ENCODE assay signal across 20 cellular contexts in the genomic region with DNA sequence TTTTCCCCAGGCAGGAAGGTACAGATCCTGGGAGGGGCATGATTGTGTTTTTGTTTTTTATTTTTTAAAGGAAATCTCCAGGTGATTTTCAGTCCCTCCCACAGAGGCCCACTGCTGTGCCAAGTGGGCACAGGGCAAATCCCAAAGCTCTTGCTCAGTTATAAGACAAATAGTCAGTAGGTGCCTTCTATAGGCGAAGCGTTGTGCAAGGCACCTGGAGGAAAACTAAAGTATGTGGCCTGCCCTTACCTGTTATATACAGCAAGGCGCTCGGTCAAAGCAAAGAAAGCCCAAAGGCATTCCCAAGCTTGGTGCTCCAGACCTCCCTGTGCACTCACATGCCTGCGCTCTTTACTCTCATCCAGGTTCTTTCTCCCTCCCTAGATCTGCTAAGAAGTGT.
A peak's percentile ranks its signal among the peaks of the same experiment; 100 is the strongest.
DNase-seq lines count a peak whose midpoint lies in the region; ATAC-seq, FAIRE-seq and TF ChIP-seq lines count a peak whose summit lies in the region.
"Had no signal": no experiment of that assay in that cellular context is flagged by ENCODE, and none has a peak within 500 bp of the region (broad histone marks: within the 10 kb centered on the region; RNA-seq: fewer than 3 reads in every experiment).

No MANE protein-coding gene starts in this region.

- H3K79me2 ChIP-seq in GM23338 (replicated peaks; ENCODE audit: insufficient read depth) = no peaks in the 10 kb centered on the region

- H3K27me3 ChIP-seq in GM23338 (ENCODE audit: insufficient read depth) (no peaks in the 10 kb centered on the region), foreskin keratinocyte (no peaks in the 10 kb centered on the region)

- peaks cover 4% of the 10 kb centered on the region for H3K27me3 Mint-ChIP-seq in GM23338 (ENCODE audit: insufficient read depth, low read depth, poor library complexity)
- H3K27me3 Mint-ChIP-seq: CD4-positive, alpha-beta T cell had no signal

- H2AFZ ChIP-seq in GM23338 = peak overlapping the region; percentile 76; the same call in 1 of the 2 replicates

- ATAC-seq in GM23338 (no peak), foreskin keratinocyte (peak; percentile 54), GM18858 (IDR thresholded peaks at IDR 0.05; ENCODE audit: unreplicated experiment) (no peak)
- ATAC-seq: A549 had no signal

- H3K4me2 ChIP-seq in GM23338 = no peak overlapping the region
- H3K4me2 ChIP-seq: A549 had no signal

- H3K4me3 Mint-ChIP-seq in GM23338 = no peak overlapping the region
- H3K4me3 Mint-ChIP-seq: CD4-positive, alpha-beta T cell; H9 had no signal

- peaks cover 8% of the 10 kb centered on the region; the same call in 1 of the 2 replicates for H3K9me2 ChIP-seq in GM23338 (ENCODE audit: insufficient read depth)

- H3K4me3 ChIP-seq in GM23338 (no peak overlapping the region), epithelial cell of esophagus (ENCODE audit: low read length) (no peak overlapping the region)
- H3K4me3 ChIP-seq: A549 had no signal

- H3K9me3 Mint-ChIP-seq in GM23338 = no peaks in the 10 kb centered on the region
- H3K9me3 Mint-ChIP-seq: CD4-positive, alpha-beta T cell had no signal

- no peaks in the 10 kb centered on the region for H3K36me3 ChIP-seq in GM23338 (ENCODE audit: insufficient read depth)

- no peaks in the 10 kb centered on the region for H3F3A ChIP-seq in GM23338 (replicated peaks; ENCODE audit: low read depth)

- H3K27ac Mint-ChIP-seq in GM23338 = no peak overlapping the region
- H3K27ac Mint-ChIP-seq: CD4-positive, alpha-beta T cell; H9 had no signal

- FAIRE-seq in RCC 7860 (lab: Jason Lieb, UNC) = no peak
- FAIRE-seq: A549, D721Med, G401.6, GM12891, GM18507, H1, HTR-8/SVneo had no signal

- H3K27ac ChIP-seq in GM23338 (ENCODE audit: low read depth) (no peak overlapping the region), foreskin keratinocyte (no peak overlapping the region)
- H3K27ac ChIP-seq: 22Rv1, C4-2B had no signal

- H4K20me1 ChIP-seq in GM23338 (replicated peaks; ENCODE audit: insufficient read depth) = no peaks in the 10 kb centered on the region

- H3K4me1 ChIP-seq in GM23338 (ENCODE audit: insufficient read depth) = no peaks in the 10 kb centered on the region
- peaks cover 13% of the 10 kb centered on the region for H3K4me1 ChIP-seq in foreskin keratinocyte
- H3K4me1 ChIP-seq: Caco-2 had no signal

- DNase-seq in GM23338 (ENCODE audit: low spot score) = no peak
- peak; percentile 94 for DNase-seq in epithelial cell of esophagus (ENCODE audit: low read depth)
- peak; percentile 87 to 93 for DNase-seq in foreskin keratinocyte
- peak; percentile 22 for DNase-seq in mesenteric fat pad (ENCODE audit: low spot score)
- DNase-seq in RCC 7860 (ENCODE audit: low spot score) = no peak
- DNase-seq in stimulated activated naive CD4-positive, alpha-beta T cell (lab: John Stamatoyannopoulos, UW) = no peak
- DNase-seq: AML-193; Caco-2; CD4-positive, alpha-beta T cell; H9 had no signal

- no peaks in the 10 kb centered on the region for H3K4me1 Mint-ChIP-seq in GM23338
- H3K4me1 Mint-ChIP-seq: H9 had no signal

- no peak for TF ChIP-seq CTCF in GM23338 (conservative IDR thresholded peaks at IDR 0.05; ENCODE audit: low read depth in 2 of 2)
- TF ChIP-seq CTCF in epithelial cell of esophagus (IDR thresholded peaks at IDR 0.05; ENCODE audit: insufficient read depth, low read depth, low read length, missing control alignments) = no peak
- TF ChIP-seq CTCF in foreskin keratinocyte (conservative IDR thresholded peaks at IDR 0.05) = no peak

- no peaks in the 10 kb centered on the region for H3K36me3 Mint-ChIP-seq in GM23338 (ENCODE audit: low read depth)

TF ChIP-seq in GM23338, 12 proteins besides CTCF, POLR2A, EP300 and RAD21:
- TF ChIP-seq JUNB (IDR thresholded peaks at IDR 0.05; ENCODE audit: unreplicated experiment) (no peak), NANOG (IDR thresholded peaks at IDR 0.05; ENCODE audit: borderline replicate concordance) (no peak), POLR2AphosphoS5 (IDR thresholded peaks at IDR 0.05; ENCODE audit: low read depth) (no peak), EZH2phosphoT487 (IDR thresholded peaks at IDR 0.05; ENCODE audit: unreplicated experiment) (no peak), ZNF114 (CRISPR knock-in tag; IDR thresholded peaks at IDR 0.05) (no peak)

Comparison
In these comparisons a context has a peak if more than half of its experiments do, and no peak if none do; other contexts are left out.
1. DNase-seq: peak in epithelial cell of esophagus (single experiment), foreskin keratinocyte (2 of 2) and mesenteric fat pad (single experiment); none in GM23338 (single experiment), RCC 7860 (single experiment) and stimulated activated naive CD4-positive, alpha-beta T cell (0 of 6).